In the genomic region with DNA sequence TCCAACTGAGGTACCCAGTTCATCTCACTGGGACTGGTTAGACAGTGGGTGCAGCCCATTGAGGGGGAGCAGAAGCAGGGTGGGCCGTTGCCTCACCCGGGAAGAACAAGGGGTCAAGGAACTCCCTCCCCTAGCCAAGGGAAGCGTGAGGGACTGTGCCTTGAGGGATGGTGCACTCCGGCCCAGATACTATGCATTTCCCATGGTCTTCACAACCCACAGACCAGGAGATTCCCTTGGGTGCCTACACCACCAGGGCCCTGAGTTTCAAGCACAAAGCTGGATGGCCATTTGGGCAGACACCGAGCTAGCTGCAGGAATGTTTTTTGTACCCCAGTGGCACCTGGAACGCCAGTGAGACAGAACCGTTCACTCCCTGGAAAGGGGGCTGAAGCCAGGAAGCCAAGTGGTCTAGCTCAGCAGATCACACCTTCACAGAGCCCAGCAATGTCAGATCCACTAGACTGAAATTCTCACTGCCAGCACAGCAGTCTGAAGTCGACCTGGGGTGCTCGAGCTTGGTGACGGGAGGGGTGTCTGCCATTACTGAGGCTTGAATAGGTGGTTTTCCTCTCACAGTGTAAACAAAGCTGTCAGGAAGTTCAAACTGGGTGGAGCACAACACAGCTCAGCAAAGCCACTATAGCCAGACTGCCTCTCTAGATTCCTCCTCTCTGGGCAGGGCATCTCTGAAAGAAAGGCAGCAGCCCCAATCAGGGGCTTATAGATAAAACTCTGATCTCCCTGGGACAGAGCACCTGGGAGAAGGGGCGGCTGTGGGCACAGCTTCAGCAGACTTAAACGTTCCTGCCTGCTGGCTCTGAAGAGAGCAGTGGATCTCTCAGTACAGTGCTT, we compare ENCODE assay signal across 8 cellular contexts. TPM values are rescaled to one million over a fixed set of nuclear protein-coding genes. Genes with fewer than 3 reads are reported as not detected.
DNase-seq lines count a peak whose midpoint lies in the region; ATAC-seq and TF ChIP-seq lines count a peak whose summit lies in the region.
"Not testable (repeated sequence)": the region's sequence is repeated elsewhere in the genome, so short reads cannot be mapped to it uniquely, and the experiment has no call there.

No MANE protein-coding gene starts in this region.

- not testable (repeated sequence) for H3K4me3 Mint-ChIP-seq in activated CD4-positive, alpha-beta memory T cell treated with anti-CD3 and anti-CD28 coated beads, Interleukin-2, amount 10 ng/mL, durations not matched to agents 7 days and 5 days; progenitor cell of endocrine pancreas (ENCODE audit: low read depth)
- peak overlapping the region; percentile 63 for H3K4me3 Mint-ChIP-seq in memory B cell

- not testable (repeated sequence) for H4K20me1 ChIP-seq in BLaER1; PC-3 (ENCODE audit: low read length)

- not testable (repeated sequence) for H3K36me3 Mint-ChIP-seq in activated CD4-positive, alpha-beta memory T cell treated with anti-CD3 and anti-CD28 coated beads, Interleukin-2, amount 10 ng/mL, durations not matched to agents 7 days and 5 days (ENCODE audit: low read depth); progenitor cell of endocrine pancreas (ENCODE audit: insufficient read depth)
- peaks cover 17% of the 10 kb centered on the region for H3K36me3 Mint-ChIP-seq in memory B cell

- TF ChIP-seq CTCF in PC-3 (conservative IDR thresholded peaks at IDR 0.05; ENCODE audit: low read depth, low read length); colonic mucosa (IDR thresholded peaks at IDR 0.05); progenitor cell of endocrine pancreas (IDR thresholded peaks at IDR 0.05; ENCODE audit: unreplicated experiment): not testable (repeated sequence)

- not testable (repeated sequence) for H3K79me2 ChIP-seq in PC-3 (ENCODE audit: low read length)

- H3K4me1 Mint-ChIP-seq in activated CD4-positive, alpha-beta memory T cell treated with anti-CD3 and anti-CD28 coated beads, Interleukin-2, amount 10 ng/mL, durations not matched to agents 7 days and 5 days, result peaks cover 29% of the 10 kb centered on the region
- peaks cover 17% of the 10 kb centered on the region for H3K4me1 Mint-ChIP-seq in memory B cell
- H3K4me1 Mint-ChIP-seq in progenitor cell of endocrine pancreas (ENCODE audit: low read depth), result peaks cover 20% of the 10 kb centered on the region

- H3K9me3 ChIP-seq in BLaER1; PC-3 (ENCODE audit: low read length); colonic mucosa: not testable (repeated sequence)

- H3K27ac Mint-ChIP-seq in activated CD4-positive, alpha-beta memory T cell treated with anti-CD3 and anti-CD28 coated beads, Interleukin-2, amount 10 ng/mL, durations not matched to agents 7 days and 5 days, result peak overlapping the region; percentile 72
- H3K27ac Mint-ChIP-seq in memory B cell (peak overlapping the region; percentile 81), progenitor cell of endocrine pancreas (peak overlapping the region; percentile 54)

- peak overlapping the region; percentile 43 for H3K4me2 ChIP-seq in BLaER1
- not testable (repeated sequence) for H3K4me2 ChIP-seq in PC-3 (ENCODE audit: low read length)

- POLR2A ChIA-PET in PC-3 (lab: Charles Lee; ENCODE audit: unreplicated experiment), result interaction anchor here (0.5 kb wide), 1 partner anchor 178 kb away, joined by 3 read pairs; no protein-coding TSS in a partner anchor
- POLR2A ChIA-PET in activated CD4-positive, alpha-beta memory T cell treated with anti-CD3 and anti-CD28 coated beads, Interleukin-2, amount 10 ng/mL, durations not matched to agents 7 days and 5 days (lab: Charles Lee), result not testable (repeated sequence)

- H3K36me3 ChIP-seq in BLaER1; PC-3 (ENCODE audit: low read depth, low read length); colonic mucosa: not testable (repeated sequence)

- peaks cover 32% of the 10 kb centered on the region for H3K4me1 ChIP-seq in BLaER1
- not testable (repeated sequence) for H3K4me1 ChIP-seq in PC-3 (ENCODE audit: insufficient read depth, low read length); colonic mucosa

- not testable (repeated sequence) for H3K27me3 Mint-ChIP-seq in activated CD4-positive, alpha-beta memory T cell treated with anti-CD3 and anti-CD28 coated beads, Interleukin-2, amount 10 ng/mL, durations not matched to agents 7 days and 5 days; memory B cell; progenitor cell of endocrine pancreas

- H3K9me2 ChIP-seq in PC-3 (replicated peaks; ENCODE audit: low read length), result not testable (repeated sequence)

- H3K9ac ChIP-seq in BLaER1; PC-3 (ENCODE audit: low read length); colonic mucosa (ENCODE audit: low read depth in 2 of 2, low read length in 2 of 2): not testable (repeated sequence)

- not testable (repeated sequence) for BruUV-seq in PC-3 (replicated peaks; lab: Mats Ljungman, UMichigan)

- DNase-seq in DMS153 treated with DMSO at 0.1 percent for 48 hours (lab: John Stamatoyannopoulos, UW; ENCODE audit: unreplicated experiment), result peak; percentile 41
- peak; percentile 42 for DNase-seq in NCI-H146 (lab: John Stamatoyannopoulos, UW)
- DNase-seq in PC-3; memory B cell (ENCODE audit: low spot score in 2 of 2); progenitor cell of endocrine pancreas (ENCODE audit: low spot score, unreplicated experiment): not testable (repeated sequence)
- DNase-seq in activated CD4-positive, alpha-beta memory T cell treated with anti-CD3 and anti-CD28 coated beads, Interleukin-2, amount 10 ng/mL, durations not matched to agents 7 days and 5 days, result peak; percentile 33
- DNase-seq in colonic mucosa, result peak; percentile 38

- not testable (repeated sequence) for H3K27ac ChIP-seq in BLaER1; PC-3 (ENCODE audit: low read length); colonic mucosa

- H3F3A ChIP-seq in PC-3 (ENCODE audit: low read length, unreplicated experiment), result not testable (repeated sequence)

- H3K4me3 ChIP-seq in BLaER1; PC-3 (ENCODE audit: low read length); colonic mucosa: not testable (repeated sequence)

- CTCF ChIA-PET in PC-3 (lab: Charles Lee), result not testable (repeated sequence)
- CTCF ChIA-PET in activated CD4-positive, alpha-beta memory T cell treated with anti-CD3 and anti-CD28 coated beads, Interleukin-2, amount 10 ng/mL, durations not matched to agents 7 days and 5 days (lab: Charles Lee), result interaction anchor here (1.0 to 1.4 kb wide), 2 partner anchors 10 to 11 kb away, joined by 3 read pairs; no protein-coding TSS in a partner anchor

- ATAC-seq in PC-3 (peak; percentile 35), memory B cell (ENCODE audit: low read depth) (peak; percentile 49)

- H3K27me3 ChIP-seq in BLaER1; PC-3 (ENCODE audit: low read length); colonic mucosa: not testable (repeated sequence)

- intact Hi-C loops in PC-3 (cut with micrococcal nuclease); colonic mucosa (cut with DNase I): not testable (repeated sequence)

- H3K9me3 Mint-ChIP-seq in activated CD4-positive, alpha-beta memory T cell treated with anti-CD3 and anti-CD28 coated beads, Interleukin-2, amount 10 ng/mL, durations not matched to agents 7 days and 5 days, result not testable (repeated sequence)
- H3K9me3 Mint-ChIP-seq in memory B cell (peaks cover 17% of the 10 kb centered on the region), progenitor cell of endocrine pancreas (ENCODE audit: low read depth) (peaks cover 14% of the 10 kb centered on the region)

- not testable (repeated sequence) for H2AFZ ChIP-seq in PC-3 (ENCODE audit: low read length)

RNA-seq across cellular contexts. Expression of a gene that starts 9.9 kb away (rescaled TPM):
- not detected in 2 replicates for total RNA-seq in PC-3 (2014; rRNA removed)
- under 1 TPM in 1 of 2 experiments, not detected in 1; 0.05 TPM for total RNA-seq in activated CD4-positive, alpha-beta memory T cell treated with anti-CD3 and anti-CD28 coated beads, Interleukin-2, amount 10 ng/mL, durations not matched to agents 7 days and 5 days
- total RNA-seq in colonic mucosa, result 1 to 10 TPM in 1 of 2 donors, under 1 TPM in 1; 0.54 to 2.5 TPM
- 0.11 and 0.14 TPM in 2 replicates for total RNA-seq in progenitor cell of endocrine pancreas
